Comparison of ENCODE assay signal across 1 cellular context in genomic region chr19:18519962-18520847, GRCh38.
TF ChIP-seq lines count a peak whose summit lies in the region.

No MANE protein-coding gene starts in this region.

TF ChIP-seq in HepG2, 621 proteins besides CTCF, POLR2A, EP300 and RAD21 (continued from another document and continues in another):
- peak; percentile 95 for TF ChIP-seq ZNF574 (CRISPR knock-in tag; IDR thresholded peaks at IDR 0.05)
- no peak for TF ChIP-seq NFYB (CRISPR knock-in tag; IDR thresholded peaks at IDR 0.05)
- TF ChIP-seq NONO (IDR thresholded peaks at IDR 0.05), result no peak
- no peak for TF ChIP-seq NONO (CRISPR knock-in tag; conservative IDR thresholded peaks at IDR 0.05)
- TF ChIP-seq ZFY (CRISPR knock-in tag; IDR thresholded peaks at IDR 0.05), result no peak
- no peak for TF ChIP-seq SNRNP70 (IDR thresholded peaks at IDR 0.05; ENCODE audit: low read depth, low read length)
- no peak for TF ChIP-seq ZNF44 (CRISPR knock-in tag; IDR thresholded peaks at IDR 0.05)
- no peak for TF ChIP-seq BATF2 (CRISPR knock-in tag; IDR thresholded peaks at IDR 0.05)
- TF ChIP-seq TERF1 (CRISPR knock-in tag; IDR thresholded peaks at IDR 0.05), result no peak
- TF ChIP-seq ZNF451 (CRISPR knock-in tag; IDR thresholded peaks at IDR 0.05), result no peak
- TF ChIP-seq PRDM15 (CRISPR knock-in tag; IDR thresholded peaks at IDR 0.05), result no peak
- peak; percentile 99 for TF ChIP-seq BCL6 (CRISPR knock-in tag; IDR thresholded peaks at IDR 0.05)
- no peak; the same call in 1 of the 2 replicates for TF ChIP-seq ETV5 (CRISPR knock-in tag; IDR thresholded peaks at IDR 0.05; ENCODE audit: borderline replicate concordance)
- no peak for TF ChIP-seq CCDC6 (CRISPR knock-in tag; IDR thresholded peaks at IDR 0.05)
- TF ChIP-seq ZNF501 (CRISPR knock-in tag; IDR thresholded peaks at IDR 0.05), result peak; percentile 32; the same call in 1 of the 2 replicates
- TF ChIP-seq ZC3H13 (CRISPR knock-in tag; IDR thresholded peaks at IDR 0.05), result 0 out of 2 replicates have a peak, but pooled peaks have one; percentile 30
- no peak for TF ChIP-seq ARID3A (IDR thresholded peaks at IDR 0.05; ENCODE audit: low read depth, low read length)
- TF ChIP-seq ATF7-NPFF (CRISPR knock-in tag; IDR thresholded peaks at IDR 0.05; ENCODE audit: low read depth), result no peak
- TF ChIP-seq NFE2L2 (IDR thresholded peaks at IDR 0.05; ENCODE audit: low read length), result no peak
- TF ChIP-seq TARDBP (CRISPR knock-in tag; IDR thresholded peaks at IDR 0.05), result peak; percentile 64
- peak; percentile 62 for TF ChIP-seq ZNF687 (CRISPR knock-in tag; IDR thresholded peaks at IDR 0.05)
- no peak for TF ChIP-seq DPF2 (CRISPR knock-in tag; IDR thresholded peaks at IDR 0.05; ENCODE audit: borderline replicate concordance, low read depth)
- peak; percentile 85 for TF ChIP-seq JUND (CRISPR knock-in tag; IDR thresholded peaks at IDR 0.05)
- TF ChIP-seq GLMP (CRISPR knock-in tag; IDR thresholded peaks at IDR 0.05; ENCODE audit: borderline replicate concordance), result no peak
- TF ChIP-seq ZMYM2 (CRISPR knock-in tag; IDR thresholded peaks at IDR 0.05), result no peak
- no peak for TF ChIP-seq POLR2AphosphoS2 (IDR thresholded peaks at IDR 0.05; ENCODE audit: low read depth, low read length)
- TF ChIP-seq SMARCC2 (IDR thresholded peaks at IDR 0.05), result no peak
- no peak for TF ChIP-seq LRRFIP1 (CRISPR knock-in tag; conservative IDR thresholded peaks at IDR 0.05)
- TF ChIP-seq FOXP1 (IDR thresholded peaks at IDR 0.05), result no peak
- no peak for TF ChIP-seq FOXP1 (CRISPR knock-in tag; IDR thresholded peaks at IDR 0.05)
- no peak for TF ChIP-seq NFAT5 (CRISPR knock-in tag; IDR thresholded peaks at IDR 0.05)
